1 cellular context compared by ENCODE assay signal in genomic region chr19:15479391-15480345, GRCh38.
TF ChIP-seq lines count a peak whose summit lies in the region.

PGLYRP2 (minus strand) TSS chr19:15479501; CDS start chr19:15479371, 130 bp downstream.

TF ChIP-seq in HepG2, 621 proteins besides CTCF, POLR2A, EP300 and RAD21 (continued from another document and continues in another):
- TF ChIP-seq HBP1 (CRISPR knock-in tag; IDR thresholded peaks at IDR 0.05; ENCODE audit: low read depth) (0 out of 2 replicates have a peak, but pooled peaks have one; percentile 31), ZNF142 (CRISPR knock-in tag; IDR thresholded peaks at IDR 0.05) (no peak), ZNF333 (CRISPR knock-in tag; IDR thresholded peaks at IDR 0.05; ENCODE audit: borderline replicate concordance) (0 out of 2 replicates have a peak, but pooled peaks have one; percentile 77), PAWR (CRISPR knock-in tag; IDR thresholded peaks at IDR 0.05; ENCODE audit: borderline replicate concordance) (no peak), ZFP82 (CRISPR knock-in tag; IDR thresholded peaks at IDR 0.05; ENCODE audit: borderline replicate concordance) (no peak), IKZF1 (IDR thresholded peaks at IDR 0.05) (no peak), RARA (CRISPR knock-in tag; IDR thresholded peaks at IDR 0.05) (peak; percentile 74), NCOR1 (IDR thresholded peaks at IDR 0.05; ENCODE audit: borderline replicate concordance, low read length) (peak; percentile 86), ZNF800 (CRISPR knock-in tag; IDR thresholded peaks at IDR 0.05) (0 out of 2 replicates have a peak, but pooled peaks have one; percentile 40), BRF2 (CRISPR knock-in tag; IDR thresholded peaks at IDR 0.05) (no peak), CREB1 (IDR thresholded peaks at IDR 0.05) (no peak), CREB1 (CRISPR knock-in tag; IDR thresholded peaks at IDR 0.05) (no peak), EHMT2 (IDR thresholded peaks at IDR 0.05; ENCODE audit: borderline replicate concordance, low read depth, low read length) (no peak), SP1 (IDR thresholded peaks at IDR 0.05) (no peak), SP1 (CRISPR knock-in tag; IDR thresholded peaks at IDR 0.05) (no peak), AKAP8 (CRISPR knock-in tag; IDR thresholded peaks at IDR 0.05) (no peak), ZNF235 (CRISPR knock-in tag; IDR thresholded peaks at IDR 0.05; ENCODE audit: borderline replicate concordance) (0 out of 2 replicates have a peak, but pooled peaks have one; percentile 56), IKZF5 (CRISPR knock-in tag; IDR thresholded peaks at IDR 0.05) (0 out of 2 replicates have a peak, but pooled peaks have one; percentile 17), NFAT5 (CRISPR knock-in tag; IDR thresholded peaks at IDR 0.05) (no peak), HNF4A (CRISPR knock-in tag; IDR thresholded peaks at IDR 0.05) (peak; percentile 96), PRDM15 (CRISPR knock-in tag; IDR thresholded peaks at IDR 0.05) (no peak), PCBP1 (IDR thresholded peaks at IDR 0.05; ENCODE audit: borderline replicate concordance, low read depth, low read length) (0 out of 2 replicates have a peak, but pooled peaks have one; percentile 20), ESRRA (CRISPR knock-in tag; IDR thresholded peaks at IDR 0.05; ENCODE audit: low read depth) (peak; percentile 99), ZNF687 (CRISPR knock-in tag; IDR thresholded peaks at IDR 0.05) (peak; percentile 74)
